8 cellular contexts compared by ENCODE assay signal in genomic region chr20:52312131-52312729, GRCh38.
DNase-seq lines count a peak whose midpoint lies in the region; ATAC-seq, FAIRE-seq and TF ChIP-seq lines count a peak whose summit lies in the region.

No MANE protein-coding gene starts in this region.

- FAIRE-seq in endothelial cell of umbilical vein (lab: Jason Lieb, UNC): peak; percentile 80

- TF ChIP-seq CTCF in endothelial cell of umbilical vein (IDR thresholded peaks at IDR 0.05; ENCODE audit: extremely low read depth in 1 of 2, insufficient read depth in 1 of 2, low read depth in 1 of 2, low read length in 2 of 2) (peak; percentile 61 to 63), mucosa of descending colon (IDR thresholded peaks at IDR 0.05) (peak; percentile 55), thyroid gland (IDR thresholded peaks at IDR 0.05) (peak in 3 of 6 experiments; percentile 36 to 70 (median 39))

- 57 to 59% methylated on average over 2 of the region's 2 CpGs for WGBS in thyroid gland, 2 donors

- H3K27me3 ChIP-seq in endothelial cell of umbilical vein (ENCODE audit: control insufficient read depth in 2 of 2, insufficient read depth in 2 of 2, low read length in 2 of 2) (no peaks in the 10 kb centered on the region), thyroid gland (no peaks in the 10 kb centered on the region)

- H4K20me1 ChIP-seq in endothelial cell of umbilical vein (replicated peaks; ENCODE audit: control insufficient read depth, extremely low read depth, insufficient read depth, low read length): no peaks in the 10 kb centered on the region

- POLR2A ChIA-PET in HEK293T (lab: Yijun Ruan, JAX) (no interaction called here), endothelial cell of umbilical vein (lab: Charles Lee) (no interaction called here)

- dilution Hi-C loops in endothelial cell of umbilical vein (cut with MboI; ENCODE audit: extremely low pct_ligation_motif_present, low sequenced_read_pairs): no loop called here

- CTCF ChIA-PET in HEK293T (lab: Yijun Ruan, JAX): interaction anchor here (0.5 to 1.8 kb wide), 14 partner anchors 14 to 1023 kb away, joined by 3 to 5 read pairs (median 3); no protein-coding TSS in a partner anchor
- CTCF ChIA-PET in endothelial cell of umbilical vein (lab: Charles Lee): interaction anchor here (0.6 to 5.7 kb wide), 50 partner anchors 8 to 1887 kb away, joined by 3 to 173 read pairs (median 4); no protein-coding TSS in a partner anchor

- TF ChIP-seq POLR2A in endothelial cell of umbilical vein (IDR thresholded peaks at IDR 0.05; ENCODE audit: low read depth, low read length): no peak
- no peak for TF ChIP-seq POLR2A in thyroid gland (IDR thresholded peaks at IDR 0.05)

- intact Hi-C loops in endothelial cell of umbilical vein (cut with micrococcal nuclease) (loop anchor here (1.0 to 2.0 kb wide), 7 partner anchors 67 to 1631 kb away; no protein-coding TSS in a partner anchor), mucosa of descending colon (cut with DNase I, micrococcal nuclease) (no loop called here), thyroid gland (cut with DNase I) (no loop called here)

- BruUV-seq in endothelial cell of umbilical vein (replicated peaks; lab: Mats Ljungman, UMichigan): no TSS peak

- H3K9me1 ChIP-seq in endothelial cell of umbilical vein (replicated peaks; ENCODE audit: control insufficient read depth, extremely low read depth, insufficient read depth, low read length): no peaks in the 10 kb centered on the region

- H3K36me3 ChIP-seq in endothelial cell of umbilical vein (ENCODE audit: control insufficient read depth in 2 of 2, extremely low read depth in 1 of 2, insufficient read depth in 2 of 2, low read length in 2 of 2): no peaks in the 10 kb centered on the region
- no peaks in the 10 kb centered on the region for H3K36me3 ChIP-seq in mucosa of descending colon (ENCODE audit: low read depth)
- H3K36me3 ChIP-seq in thyroid gland: no peaks in the 10 kb centered on the region

- no peak overlapping the region for H3K27ac ChIP-seq in endothelial cell of umbilical vein (ENCODE audit: insufficient read depth, low read depth, low read length)
- H3K27ac ChIP-seq in thyroid gland: no peak overlapping the region

- DNase-seq in COR-L47 (lab: John Stamatoyannopoulos, UW) (peak; percentile 46), HEK293T (ENCODE audit: extremely low spot score) (peak; percentile 60), NCI-H446 (lab: John Stamatoyannopoulos, UW) (peak; percentile 59 to 68), endothelial cell of umbilical vein (ENCODE audit: low read depth, low spot score) (peak; percentile 82), mucosa of descending colon (peak in 1 of 3 donors; percentile 75), thyroid gland (peak; percentile 4 to 8)
- peak; percentile 50 to 71 for DNase-seq in activated CD4-positive, alpha-beta T cell treated with anti-CD3 and anti-CD28 coated beads for 4 hours

- H3K79me2 ChIP-seq in endothelial cell of umbilical vein (ENCODE audit: control insufficient read depth, insufficient read depth, low read length): no peaks in the 10 kb centered on the region

- H2AFZ ChIP-seq in endothelial cell of umbilical vein (ENCODE audit: low read depth, low read length): no peak overlapping the region

- ATAC-seq in mucosa of descending colon (peak; percentile 67), GM21447 (IDR thresholded peaks at IDR 0.05; ENCODE audit: unreplicated experiment) (no peak)

- no peak overlapping the region for H3K4me3 ChIP-seq in endothelial cell of umbilical vein (replicated peaks in 1 of 3; ENCODE audit: insufficient read depth in 1 of 3, low read depth in 1 of 3, low read length in 3 of 3)
- no peak overlapping the region for H3K4me3 ChIP-seq in mucosa of descending colon
- no peak overlapping the region for H3K4me3 ChIP-seq in thyroid gland (replicated peaks in 1 of 3)

- no peak overlapping the region for H3K9ac ChIP-seq in endothelial cell of umbilical vein (replicated peaks; ENCODE audit: extremely low read depth, insufficient read depth, low read length)

- H3K4me1 ChIP-seq in endothelial cell of umbilical vein (ENCODE audit: control insufficient read depth, extremely low read depth, insufficient read depth, low read length) (no peaks in the 10 kb centered on the region), mucosa of descending colon (ENCODE audit: low read depth) (no peaks in the 10 kb centered on the region), thyroid gland (no peaks in the 10 kb centered on the region)

- no peak overlapping the region for H3K4me2 ChIP-seq in endothelial cell of umbilical vein (ENCODE audit: insufficient read depth, low read length)

- H3K9me3 ChIP-seq in endothelial cell of umbilical vein (replicated peaks; ENCODE audit: control insufficient read depth, insufficient read depth, low read length) (no peaks in the 10 kb centered on the region), mucosa of descending colon (no peaks in the 10 kb centered on the region), thyroid gland (no peaks in the 10 kb centered on the region)

TF ChIP-seq in HEK293T, 16 proteins besides CTCF, POLR2A, EP300 and RAD21:
- TF ChIP-seq CTBP1 (IDR thresholded peaks at IDR 0.05; ENCODE audit: borderline replicate concordance) (no peak), LEF1 (IDR thresholded peaks at IDR 0.05; ENCODE audit: borderline replicate concordance) (no peak), SP1 (IDR thresholded peaks at IDR 0.05) (no peak), HDGF (IDR thresholded peaks at IDR 0.05; ENCODE audit: borderline replicate concordance) (no peak), ELF4 (IDR thresholded peaks at IDR 0.05) (no peak), BHLHE40 (IDR thresholded peaks at IDR 0.05; ENCODE audit: borderline replicate concordance) (no peak), FOXM1 (IDR thresholded peaks at IDR 0.05; ENCODE audit: borderline replicate concordance) (no peak), FOXA1 (IDR thresholded peaks at IDR 0.05) (no peak), FOXK2 (IDR thresholded peaks at IDR 0.05) (no peak), TARDBP (IDR thresholded peaks at IDR 0.05) (no peak), ZNF384 (IDR thresholded peaks at IDR 0.05) (no peak)
TF ChIP-seq in HEK293T: peak in this region for 0.

TF ChIP-seq in endothelial cell of umbilical vein, 7 proteins besides CTCF, POLR2A, EP300 and RAD21:
- no peak for TF ChIP-seq EZH2 (IDR thresholded peaks at IDR 0.05; ENCODE audit: borderline replicate concordance, low read depth, low read length, severe bottlenecking)
- TF ChIP-seq FOS (IDR thresholded peaks at IDR 0.05; ENCODE audit: borderline replicate concordance, insufficient read depth, low read length): no peak
- TF ChIP-seq POLR2AphosphoS5 (IDR thresholded peaks at IDR 0.05; ENCODE audit: insufficient read depth, low read depth, low read length): no peak
- no peak for TF ChIP-seq JUN (IDR thresholded peaks at IDR 0.05; ENCODE audit: borderline replicate concordance, insufficient read depth, insufficient read length, low read depth)
- TF ChIP-seq GATA2 (IDR thresholded peaks at IDR 0.05; ENCODE audit: insufficient read depth, insufficient read length, low read depth, low read length): no peak
- TF ChIP-seq MAX (IDR thresholded peaks at IDR 0.05; ENCODE audit: insufficient read depth, insufficient read length): no peak
- no peak for TF ChIP-seq MYC (IDR thresholded peaks at IDR 0.05; ENCODE audit: low read depth, low read length)
